In the genomic region with DNA sequence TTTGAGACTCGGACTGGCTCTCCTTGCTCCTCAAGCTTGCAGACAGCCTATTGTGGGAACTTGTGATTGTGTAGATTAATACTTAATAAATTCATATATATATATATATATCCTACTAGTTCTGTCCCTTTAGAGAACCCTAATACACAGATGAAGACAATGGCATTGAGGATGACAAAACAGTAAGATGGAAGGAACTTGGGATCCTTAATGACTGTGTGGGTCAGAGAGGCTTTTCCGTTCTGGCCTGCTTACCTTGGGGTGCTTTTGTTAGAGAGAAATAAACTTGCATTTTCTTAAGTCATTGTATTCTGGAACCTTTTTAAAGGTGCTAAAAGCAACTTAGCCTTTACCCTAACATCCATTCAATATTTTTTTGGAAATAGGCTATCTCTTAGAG, we compare ENCODE assay signal across 26 cellular contexts. TPM values are rescaled to one million over a fixed set of nuclear protein-coding genes. Genes with fewer than 3 reads are reported as not detected.
DNase-seq lines count a peak whose midpoint lies in the region; ATAC-seq, FAIRE-seq and TF ChIP-seq lines count a peak whose summit lies in the region.
"Had no signal": no experiment of that assay in that cellular context is flagged by ENCODE, and none has a peak within 500 bp of the region (broad histone marks: within the 10 kb centered on the region; RNA-seq: fewer than 3 reads in every experiment).

No MANE protein-coding gene starts in this region.

- CTCF ChIA-PET in K562 (lab: Yijun Ruan, JAX; ENCODE audit: low intra/inter-chr PET ratio): no interaction called here

- H2BK5ac ChIP-seq in mesendoderm (ENCODE audit: low read length): no peak overlapping the region

- in situ Hi-C loops in K562 (cut with MboI): no loop called here

- H3K36me3 ChIP-seq in HUES48 (ENCODE audit: control insufficient read depth, insufficient read depth, low read length) (no peaks in the 10 kb centered on the region), K562 (ENCODE audit: control insufficient read depth, insufficient read depth, low read length) (no peaks in the 10 kb centered on the region), mesendoderm (ENCODE audit: control insufficient read depth, insufficient read depth, low read length) (no peaks in the 10 kb centered on the region)
- H3K36me3 ChIP-seq: BE2C, BLaER1 had no signal

- no peak overlapping the region for H3K4me2 ChIP-seq in K562 (ENCODE audit: insufficient read depth, low read length)
- H3K4me2 ChIP-seq in mesendoderm (ENCODE audit: low read length): no peak overlapping the region
- H3K4me2 ChIP-seq: BLaER1 had no signal

- H2AFZ ChIP-seq in K562 (ENCODE audit: low read depth, low read length): no peak overlapping the region

- no peak for ATAC-seq in K562
- no peak for ATAC-seq in HG03342 (IDR thresholded peaks at IDR 0.05; ENCODE audit: unreplicated experiment)
- ATAC-seq: GM12878 had no signal

- H3K9ac ChIP-seq in HUES48 (ENCODE audit: low read depth, low read length) (no peak overlapping the region), K562 (ENCODE audit: insufficient read depth in 1 of 2, low read depth in 2 of 2, low read length in 2 of 2) (no peak overlapping the region), mesendoderm (ENCODE audit: low read length) (no peak overlapping the region)
- H3K9ac ChIP-seq: BLaER1 had no signal

- no peak for FAIRE-seq in K562 (lab: Jason Lieb, UNC)
- FAIRE-seq: A204.1, GM12878, GM12892, GM18507 had no signal

- TF ChIP-seq CTCF in K562 (IDR thresholded peaks at IDR 0.05 in 2 of 3, conservative IDR thresholded peaks at IDR 0.05 in 1 of 3; ENCODE audit: insufficient read depth in 2 of 3, low read depth in 1 of 3, low read length in 3 of 3): no peak

- TF ChIP-seq POLR2A in K562 (conservative IDR thresholded peaks at IDR 0.05): no peak

- no peak for TF ChIP-seq RAD21 in K562 (CRISPR knock-in tag; conservative IDR thresholded peaks at IDR 0.05 in 1 of 2, IDR thresholded peaks at IDR 0.05 in 1 of 2)

- H2BK15ac ChIP-seq in mesendoderm (replicated peaks; ENCODE audit: low read depth): no peak overlapping the region

- H3K23ac ChIP-seq in mesendoderm (ENCODE audit: low read length): no peak overlapping the region

- H3K4me3 ChIP-seq in HUES48 (ENCODE audit: low read depth, low read length) (no peak overlapping the region), K562 (no peak overlapping the region), mesendoderm (ENCODE audit: low read length) (no peak overlapping the region)
- H3K4me3 ChIP-seq: BLaER1, GM12878 had no signal

- no peak overlapping the region for H4K8ac ChIP-seq in mesendoderm (ENCODE audit: low read depth, low read length)

- H3K9me3 ChIP-seq in HUES48 (ENCODE audit: control insufficient read depth, insufficient read depth, low read length) (no peaks in the 10 kb centered on the region), K562 (replicated peaks; ENCODE audit: control insufficient read depth, insufficient read depth, low read depth, low read length) (no peaks in the 10 kb centered on the region)
- H3K9me3 ChIP-seq: BE2C, BLaER1 had no signal

- peaks cover 41% of the 10 kb centered on the region for H3K4me1 ChIP-seq in HUES48 (ENCODE audit: control insufficient read depth, insufficient read depth, low read length)
- H3K4me1 ChIP-seq in K562 (replicated peaks in 1 of 2; ENCODE audit: control insufficient read depth in 2 of 2, insufficient read depth in 2 of 2, low read length in 2 of 2): peaks cover 0 to 2% of the 10 kb centered on the region in 2 experiments; a peak in 1 of 5 replicates
- H3K4me1 ChIP-seq in mesendoderm (ENCODE audit: control insufficient read depth, low read depth, low read length): peaks cover 21% of the 10 kb centered on the region
- H3K4me1 ChIP-seq: BE2C had no signal

- no peak for TF ChIP-seq EP300 in K562 (IDR thresholded peaks at IDR 0.05; ENCODE audit: low read length)

- no peak overlapping the region for H2AK5ac ChIP-seq in mesendoderm (ENCODE audit: low read length)

- peak overlapping the region; percentile 31 for H3K18ac ChIP-seq in mesendoderm (ENCODE audit: low read length)

- H4K20me1 ChIP-seq in K562 (replicated peaks; ENCODE audit: control insufficient read depth, insufficient read depth, low read length): no peaks in the 10 kb centered on the region
- H4K20me1 ChIP-seq: BLaER1 had no signal

- WGBS in K562 (ENCODE audit: insufficient coverage, low coverage, missing lambda C conversion rate): 17% methylated on average over 2 of the region's 2 CpGs
- WGBS in mesendoderm (ENCODE audit: extremely low coverage, insufficient coverage, low lambda C conversion rate): no CpG with 5 or more reads among the region's 2 CpGs

- no peaks in the 10 kb centered on the region for H3K79me1 ChIP-seq in mesendoderm (ENCODE audit: low read length)

- H3K27me3 ChIP-seq in HUES48 (ENCODE audit: control insufficient read depth, insufficient read depth, low read length) (no peaks in the 10 kb centered on the region), K562 (ENCODE audit: control insufficient read depth in 2 of 2, insufficient read depth in 2 of 2, low read length in 2 of 2) (no peaks in the 10 kb centered on the region), mesendoderm (ENCODE audit: insufficient read depth, low read length, poor library complexity) (no peaks in the 10 kb centered on the region)
- H3K27me3 ChIP-seq: BE2C, BLaER1 had no signal

- H3K27ac ChIP-seq in HUES48 (ENCODE audit: low read depth, low read length) (peak overlapping the region; percentile 9), K562 (ENCODE audit: extremely low read depth, low read depth, low read length) (no peak overlapping the region), mesendoderm (ENCODE audit: low read depth, low read length) (no peak overlapping the region)
- H3K27ac ChIP-seq: BLaER1 had no signal

- POLR2A ChIA-PET in K562 (lab: Yijun Ruan, JAX): no interaction called here

- no peak for DNase-seq in K562 (ENCODE audit: extremely low read depth in 1 of 4, low spot score in 3 of 4)
- DNase-seq in mesendoderm: no peak
- no peak for DNase-seq in mucosa of gallbladder (ENCODE audit: low spot score)
- DNase-seq in cerebellar cortex (ENCODE audit: low spot score): no peak
- DNase-seq: 8988T; ACHN; BE2C; C1 segment of cervical spinal cord; CD4-positive, alpha-beta memory T cell; CD4-positive, CD25-positive, alpha-beta regulatory T cell; CD8-positive, alpha-beta memory T cell; COR-L47; DMS 273 treated with DMSO at 0.1 percent for 48 hours; DMS153; DMS53; DMS79; DND-41; EL; GDM1 had no signal

- H3K56ac ChIP-seq in mesendoderm (ENCODE audit: low read length): peak overlapping the region; percentile 35

- no peak overlapping the region for H4K5ac ChIP-seq in mesendoderm (ENCODE audit: low read length)

- H3K79me2 ChIP-seq in K562 (ENCODE audit: control insufficient read depth, insufficient read depth, low read length): no peaks in the 10 kb centered on the region
- no peaks in the 10 kb centered on the region for H3K79me2 ChIP-seq in mesendoderm (ENCODE audit: control insufficient read depth, insufficient read depth, low read length)

- no TSS peak for BruUV-seq in K562 (replicated peaks; lab: Mats Ljungman, UMichigan)

- peak overlapping the region; percentile 76 for H2BK120ac ChIP-seq in mesendoderm (ENCODE audit: low read depth, low read length)

- intact Hi-C loops in K562 (cut with micrococcal nuclease): no loop called here

- no peak overlapping the region for H3K4ac ChIP-seq in mesendoderm (ENCODE audit: low read depth, low read length)

- no peaks in the 10 kb centered on the region for H3K9me1 ChIP-seq in K562 (ENCODE audit: control insufficient read depth, insufficient read depth, low read length)

TF ChIP-seq in K562, 482 proteins besides CTCF, POLR2A, EP300 and RAD21:
- TF ChIP-seq, protein P1, sequence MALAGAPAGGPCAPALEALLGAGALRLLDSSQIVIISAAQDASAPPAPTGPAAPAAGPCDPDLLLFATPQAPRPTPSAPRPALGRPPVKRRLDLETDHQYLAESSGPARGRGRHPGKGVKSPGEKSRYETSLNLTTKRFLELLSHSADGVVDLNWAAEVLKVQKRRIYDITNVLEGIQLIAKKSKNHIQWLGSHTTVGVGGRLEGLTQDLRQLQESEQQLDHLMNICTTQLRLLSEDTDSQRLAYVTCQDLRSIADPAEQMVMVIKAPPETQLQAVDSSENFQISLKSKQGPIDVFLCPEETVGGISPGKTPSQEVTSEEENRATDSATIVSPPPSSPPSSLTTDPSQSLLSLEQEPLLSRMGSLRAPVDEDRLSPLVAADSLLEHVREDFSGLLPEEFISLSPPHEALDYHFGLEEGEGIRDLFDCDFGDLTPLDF (CRISPR knock-in tag; IDR thresholded peaks at IDR 0.05): no peak
- peak; percentile 29 for TF ChIP-seq TBP (optimal IDR thresholded peaks at IDR 0.05; ENCODE audit: low read depth, low read length)

RNA-seq across cellular contexts. Expression of a gene that starts 49.6 kb away (rescaled TPM):
- 11.3 and 41.3 TPM in 2 replicates for total RNA-seq in K562 (2011; cell fraction: chromatin; rRNA removed; ENCODE audit: low replicate concordance)
- total RNA-seq in K562 (2011; cell fraction: nucleolus; rRNA removed): 9.2 and 11.7 TPM in 2 replicates
- 22.9 and 46.2 TPM in 2 replicates for total RNA-seq in K562 (2011; cell fraction: nucleoplasm; rRNA removed)
- 36.0 and 37.6 TPM in 2 replicates for total RNA-seq in K562 (2014; rRNA removed)
- 41.9 and 45.9 TPM in 2 replicates for total RNA-seq in K562 (2014; rRNA removed; fragmentation: Illumina TruSeq; extraction: Trizol)
- 29.9 and 30.7 TPM in 2 replicates for total RNA-seq in K562 (2015; rRNA removed; fragmentation: Illumina TruSeq; extraction: Trizol)
- 40.7 and 42.6 TPM in 2 replicates for total RNA-seq in K562 (2021)
- 28.3 and 45.6 TPM in 2 replicates for polyA plus RNA-seq in K562 (2011; rRNA removed)
- 11.6 and 15.2 TPM in 2 replicates for polyA plus RNA-seq in K562 (2011; cell fraction: cytosol; rRNA removed)
- 8.0 and 8.8 TPM in 2 replicates for polyA plus RNA-seq in K562 (2011; cell fraction: nucleus; rRNA removed)
- polyA plus RNA-seq in K562 (2012): 23.9 and 29.5 TPM in 2 replicates
- 40.2 and 47.5 TPM in 2 replicates for polyA plus RNA-seq in K562 (2014; fragmentation: Illumina TruSeq; extraction: Trizol)
- polyA plus RNA-seq in K562 (2014; fragmentation: Nextera tagmentation; extraction: Ambion mirVana): 10 to 100 TPM in 1 of 2 experiments, 1 to 10 TPM in 1; 9.4 to 10.3 TPM
- polyA plus RNA-seq in K562 (2014; rRNA removed): 30.3 and 32.5 TPM in 2 replicates
- polyA minus RNA-seq in K562 (2011; rRNA and poly(A)+ RNA removed): 43.4 and 45.5 TPM in 2 replicates
- 16.7 and 22.8 TPM in 2 replicates for polyA minus RNA-seq in K562 (2011; cell fraction: cytosol; rRNA and poly(A)+ RNA removed)
- polyA minus RNA-seq in K562 (2011; cell fraction: nucleus; rRNA and poly(A)+ RNA removed): 13.6 and 13.7 TPM in 2 replicates
- polyA plus RNA-seq in mesendoderm (2013, experiment 1 of 2): 180 TPM
- polyA plus RNA-seq in mesendoderm (2013, experiment 2 of 2): 184 TPM
- total RNA-seq in mucosa of gallbladder: 27.6 TPM
